Comparison of ENCODE assay signal across 8 cellular contexts in genomic region chr3:98657429-98657828, GRCh38.
A peak's percentile ranks its signal among the peaks of the same experiment; 100 is the strongest.
DNase-seq lines count a peak whose midpoint lies in the region; ATAC-seq, FAIRE-seq and TF ChIP-seq lines count a peak whose summit lies in the region.

No MANE protein-coding gene starts in this region.

- no peaks in the 10 kb centered on the region for H3K27me3 ChIP-seq in CD4-positive, alpha-beta T cell (ENCODE audit: control insufficient read depth, insufficient read depth, low read length)
- H3K27me3 ChIP-seq in neural progenitor cell = peaks cover 25% of the 10 kb centered on the region

- peaks cover 22% of the 10 kb centered on the region for H3K27me3 Mint-ChIP-seq in CD4-positive, alpha-beta T cell
- H3K27me3 Mint-ChIP-seq in central memory CD8-positive, alpha-beta T cell = peaks cover 31% of the 10 kb centered on the region
- H3K27me3 Mint-ChIP-seq in neural progenitor cell (ENCODE audit: insufficient read depth, low read depth) = no peaks in the 10 kb centered on the region

- H3K9ac ChIP-seq in neural progenitor cell = no peak overlapping the region

- CTCF ChIA-PET in CD4-positive, alpha-beta T cell (lab: Charles Lee) = interaction anchor here (0.5 to 1.7 kb wide), 3 partner anchors 9 to 72 kb away, joined by 3 to 4 read pairs (median 3); no protein-coding TSS in a partner anchor

- POLR2A ChIA-PET in CD4-positive, alpha-beta T cell (lab: Charles Lee) = no interaction called here

- no peaks in the 10 kb centered on the region for H3K9me3 Mint-ChIP-seq in CD4-positive, alpha-beta T cell
- no peaks in the 10 kb centered on the region for H3K9me3 Mint-ChIP-seq in central memory CD8-positive, alpha-beta T cell
- H3K9me3 Mint-ChIP-seq in neural progenitor cell = no peaks in the 10 kb centered on the region

- H3K36me3 ChIP-seq in neural progenitor cell = no peaks in the 10 kb centered on the region

- FAIRE-seq in GM19239 (lab: Jason Lieb, UNC) = peak; percentile 77

- peak; percentile 27 for TF ChIP-seq CTCF in CD4-positive, alpha-beta T cell (IDR thresholded peaks at IDR 0.05)
- peak; percentile 56 for TF ChIP-seq CTCF in neural progenitor cell (IDR thresholded peaks at IDR 0.05)

- peak overlapping the region; percentile 61 for H2AFZ ChIP-seq in neural progenitor cell (replicated peaks)

- DNase-seq in CD4-positive, alpha-beta T cell = peak in 8 of 10 experiments; percentile 1 to 42 (median 17)
- DNase-seq in GM19239 (ENCODE audit: insufficient read length, low spot score) = peak; percentile 28
- peak; percentile 55 for DNase-seq in SK-N-DZ (ENCODE audit: low spot score)
- peak in 1 of 2 donors; percentile 17 for DNase-seq in central memory CD8-positive, alpha-beta T cell (ENCODE audit: low spot score in 2 of 2)
- DNase-seq in neural progenitor cell (ENCODE audit: low spot score) = peak; percentile 62
- no peak for DNase-seq in hepatic stellate cell (ENCODE audit: low spot score)
- no peak for DNase-seq in NCI-H1436 treated with DMSO at 0.1 percent for 48 hours (lab: John Stamatoyannopoulos, UW)

- H3K4me3 ChIP-seq in neural progenitor cell = peak overlapping the region; percentile 24

- no peaks in the 10 kb centered on the region for H3K9me3 ChIP-seq in CD4-positive, alpha-beta T cell (ENCODE audit: control insufficient read depth, low read length)
- no peaks in the 10 kb centered on the region for H3K9me3 ChIP-seq in neural progenitor cell (ENCODE audit: low read depth)

- no peak overlapping the region for H3K27ac ChIP-seq in CD4-positive, alpha-beta T cell (ENCODE audit: low read depth, low read length)
- no peak overlapping the region for H3K27ac ChIP-seq in neural progenitor cell

- no peaks in the 10 kb centered on the region for H3K79me2 ChIP-seq in neural progenitor cell (ENCODE audit: low read depth)

- no peaks in the 10 kb centered on the region for H3K4me1 ChIP-seq in neural progenitor cell

- H3K36me3 Mint-ChIP-seq in CD4-positive, alpha-beta T cell (ENCODE audit: low read depth) = no peaks in the 10 kb centered on the region
- H3K36me3 Mint-ChIP-seq in central memory CD8-positive, alpha-beta T cell (ENCODE audit: insufficient read depth) = no peaks in the 10 kb centered on the region
- H3K36me3 Mint-ChIP-seq in neural progenitor cell = no peaks in the 10 kb centered on the region

- ATAC-seq in CD4-positive, alpha-beta T cell (ENCODE audit: poor library complexity) = peak; percentile 81
- ATAC-seq in HG03103 (IDR thresholded peaks at IDR 0.05; ENCODE audit: low read depth, unreplicated experiment) = peak; percentile 97
- ATAC-seq in central memory CD8-positive, alpha-beta T cell (replicated peaks; ENCODE audit: extremely low read depth, poor library complexity, severe bottlenecking) = peak; percentile 32

- no peaks in the 10 kb centered on the region for H3F3A ChIP-seq in neural progenitor cell (ENCODE audit: low read depth)

- H3K4me3 Mint-ChIP-seq in CD4-positive, alpha-beta T cell = no peak overlapping the region
- no peak overlapping the region for H3K4me3 Mint-ChIP-seq in central memory CD8-positive, alpha-beta T cell
- no peak overlapping the region for H3K4me3 Mint-ChIP-seq in neural progenitor cell

- H3K4me1 Mint-ChIP-seq in CD4-positive, alpha-beta T cell (ENCODE audit: low read depth) = peaks cover 13% of the 10 kb centered on the region
- peaks cover 4% of the 10 kb centered on the region for H3K4me1 Mint-ChIP-seq in central memory CD8-positive, alpha-beta T cell
- no peaks in the 10 kb centered on the region for H3K4me1 Mint-ChIP-seq in neural progenitor cell

- peak overlapping the region; percentile 69 for H3K4me2 ChIP-seq in neural progenitor cell

- intact Hi-C loops in CD4-positive, alpha-beta T cell (cut with DNase I, micrococcal nuclease) = loop anchor here (5.0 kb wide), 1 partner anchor 55 kb away; no protein-coding TSS in a partner anchor

- no peaks in the 10 kb centered on the region for H4K20me1 ChIP-seq in neural progenitor cell (ENCODE audit: low read depth)

- no peak overlapping the region for H3K27ac Mint-ChIP-seq in CD4-positive, alpha-beta T cell
- H3K27ac Mint-ChIP-seq in central memory CD8-positive, alpha-beta T cell (ENCODE audit: low read depth) = no peak overlapping the region
- H3K27ac Mint-ChIP-seq in neural progenitor cell = no peak overlapping the region

Comparison
In these comparisons a context has a peak if more than half of its experiments do, and no peak if none do; other contexts are left out.
1. ATAC-seq: peak in every context shown above with its lines; median percentile 97 in HG03103; 81 in CD4-positive, alpha-beta T cell; 32 in central memory CD8-positive, alpha-beta T cell.
2. DNase-seq: peak in CD4-positive, alpha-beta T cell (8 of 10), GM19239 (single experiment), SK-N-DZ (single experiment) and neural progenitor cell (single experiment); none in hepatic stellate cell (single experiment) and NCI-H1436 treated with DMSO at 0.1 percent for 48 hours (single experiment).